Comparison of ENCODE assay signal across 1 cellular context in the genomic region with DNA sequence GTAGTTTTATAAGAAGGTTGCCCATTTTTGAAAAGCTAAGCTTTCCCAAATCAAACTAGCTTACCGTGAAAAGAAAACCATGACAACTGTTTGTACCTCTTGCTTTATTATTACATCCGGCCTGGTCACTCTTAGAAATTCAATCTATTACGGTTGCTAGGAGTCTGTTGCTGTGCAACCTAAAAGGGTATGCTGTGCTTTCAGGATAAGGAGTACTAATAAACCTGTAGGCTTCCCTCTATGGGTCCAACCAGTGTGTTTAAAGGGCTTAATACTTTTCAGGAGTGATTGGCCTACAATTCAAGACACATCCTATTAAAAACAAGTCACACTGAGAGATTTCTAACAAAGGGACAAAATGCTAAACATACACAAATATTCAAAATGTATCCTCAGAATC.
TF ChIP-seq lines count a peak whose summit lies in the region.

No MANE protein-coding gene starts in this region.

TF ChIP-seq in GM12878, 131 proteins besides CTCF, POLR2A, EP300 and RAD21 (continued from another document):
- TF ChIP-seq, protein P1, sequence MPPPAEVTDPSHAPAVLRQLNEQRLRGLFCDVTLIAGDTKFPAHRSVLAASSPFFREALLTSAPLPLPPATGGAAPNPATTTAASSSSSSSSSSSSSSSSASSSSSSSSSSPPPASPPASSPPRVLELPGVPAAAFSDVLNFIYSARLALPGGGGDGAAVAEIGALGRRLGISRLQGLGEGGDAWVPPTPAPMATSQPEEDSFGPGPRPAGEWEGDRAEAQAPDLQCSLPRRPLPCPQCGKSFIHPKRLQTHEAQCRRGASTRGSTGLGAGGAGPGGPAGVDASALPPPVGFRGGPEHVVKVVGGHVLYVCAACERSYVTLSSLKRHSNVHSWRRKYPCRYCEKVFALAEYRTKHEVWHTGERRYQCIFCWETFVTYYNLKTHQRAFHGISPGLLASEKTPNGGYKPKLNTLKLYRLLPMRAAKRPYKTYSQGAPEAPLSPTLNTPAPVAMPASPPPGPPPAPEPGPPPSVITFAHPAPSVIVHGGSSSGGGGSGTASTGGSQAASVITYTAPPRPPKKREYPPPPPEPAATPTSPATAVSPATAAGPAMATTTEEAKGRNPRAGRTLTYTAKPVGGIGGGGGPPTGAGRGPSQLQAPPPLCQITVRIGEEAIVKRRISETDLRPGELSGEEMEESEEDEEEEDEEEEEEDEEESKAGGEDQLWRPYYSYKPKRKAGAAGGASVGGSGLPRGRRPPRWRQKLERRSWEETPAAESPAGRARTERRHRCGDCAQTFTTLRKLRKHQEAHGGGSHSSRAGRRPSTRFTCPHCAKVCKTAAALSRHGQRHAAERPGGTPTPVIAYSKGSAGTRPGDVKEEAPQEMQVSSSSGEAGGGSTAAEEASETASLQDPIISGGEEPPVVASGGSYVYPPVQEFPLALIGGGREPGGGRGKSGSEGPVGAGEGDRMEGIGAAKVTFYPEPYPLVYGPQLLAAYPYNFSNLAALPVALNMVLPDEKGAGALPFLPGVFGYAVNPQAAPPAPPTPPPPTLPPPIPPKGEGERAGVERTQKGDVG (CRISPR knock-in tag; IDR thresholded peaks at IDR 0.05), result no peak
- TF ChIP-seq, protein P2, sequence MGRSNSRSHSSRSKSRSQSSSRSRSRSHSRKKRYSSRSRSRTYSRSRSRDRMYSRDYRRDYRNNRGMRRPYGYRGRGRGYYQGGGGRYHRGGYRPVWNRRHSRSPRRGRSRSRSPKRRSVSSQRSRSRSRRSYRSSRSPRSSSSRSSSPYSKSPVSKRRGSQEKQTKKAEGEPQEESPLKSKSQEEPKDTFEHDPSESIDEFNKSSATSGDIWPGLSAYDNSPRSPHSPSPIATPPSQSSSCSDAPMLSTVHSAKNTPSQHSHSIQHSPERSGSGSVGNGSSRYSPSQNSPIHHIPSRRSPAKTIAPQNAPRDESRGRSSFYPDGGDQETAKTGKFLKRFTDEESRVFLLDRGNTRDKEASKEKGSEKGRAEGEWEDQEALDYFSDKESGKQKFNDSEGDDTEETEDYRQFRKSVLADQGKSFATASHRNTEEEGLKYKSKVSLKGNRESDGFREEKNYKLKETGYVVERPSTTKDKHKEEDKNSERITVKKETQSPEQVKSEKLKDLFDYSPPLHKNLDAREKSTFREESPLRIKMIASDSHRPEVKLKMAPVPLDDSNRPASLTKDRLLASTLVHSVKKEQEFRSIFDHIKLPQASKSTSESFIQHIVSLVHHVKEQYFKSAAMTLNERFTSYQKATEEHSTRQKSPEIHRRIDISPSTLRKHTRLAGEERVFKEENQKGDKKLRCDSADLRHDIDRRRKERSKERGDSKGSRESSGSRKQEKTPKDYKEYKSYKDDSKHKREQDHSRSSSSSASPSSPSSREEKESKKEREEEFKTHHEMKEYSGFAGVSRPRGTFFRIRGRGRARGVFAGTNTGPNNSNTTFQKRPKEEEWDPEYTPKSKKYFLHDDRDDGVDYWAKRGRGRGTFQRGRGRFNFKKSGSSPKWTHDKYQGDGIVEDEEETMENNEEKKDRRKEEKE (IDR thresholded peaks at IDR 0.05), result no peak
- TF ChIP-seq EGR1 (IDR thresholded peaks at IDR 0.05; ENCODE audit: borderline replicate concordance in 1 of 2, low read depth in 2 of 2, low read length in 2 of 2) (no peak), SMAD1 (IDR thresholded peaks at IDR 0.05; ENCODE audit: low read depth, partially characterized antibody) (no peak), PML (IDR thresholded peaks at IDR 0.05; ENCODE audit: low read length) (no peak), NR2C2 (IDR thresholded peaks at IDR 0.05; ENCODE audit: borderline replicate concordance, control insufficient read depth, insufficient read length, low read depth) (no peak), ZNF274 (IDR thresholded peaks at IDR 0.05; ENCODE audit: insufficient read depth, insufficient read length) (no peak), NR2F1 (conservative IDR thresholded peaks at IDR 0.05) (no peak)
TF ChIP-seq in GM12878: peak in this region for 0.
